In genomic region chr5:126444137-126444536, GRCh38 we compare ENCODE assay signal across 8 cellular contexts.
"Had no signal": no experiment of that assay in that cellular context is flagged by ENCODE, and none has a peak within 500 bp of the region (broad histone marks: within the 10 kb centered on the region; RNA-seq: fewer than 3 reads in every experiment).

No MANE protein-coding gene starts in this region.

- DNase-seq: activated CD4-positive, alpha-beta T cell treated with anti-CD3 and anti-CD28 coated beads, Interleukin-2, amount 50 U/mL, for 48 hours; activated naive CD4-positive, alpha-beta T cell treated with anti-CD3 and anti-CD28 coated beads for 36 hours; SW 1271 had no signal

- H3K27me3 ChIP-seq: esophagus muscularis mucosa, tibial nerve had no signal

- FAIRE-seq: bronchial epithelial cell, endometrium had no signal

- H3K27ac ChIP-seq: esophagus muscularis mucosa, parathyroid adenoma had no signal

- H3K9me3 ChIP-seq: esophagus muscularis mucosa had no signal

- H3K4me3 Mint-ChIP-seq: activated naive CD4-positive, alpha-beta T cell treated with anti-CD3 and anti-CD28 coated beads for 36 hours had no signal
